Comparison of ENCODE assay signal across 1 cellular context in the genomic region with DNA sequence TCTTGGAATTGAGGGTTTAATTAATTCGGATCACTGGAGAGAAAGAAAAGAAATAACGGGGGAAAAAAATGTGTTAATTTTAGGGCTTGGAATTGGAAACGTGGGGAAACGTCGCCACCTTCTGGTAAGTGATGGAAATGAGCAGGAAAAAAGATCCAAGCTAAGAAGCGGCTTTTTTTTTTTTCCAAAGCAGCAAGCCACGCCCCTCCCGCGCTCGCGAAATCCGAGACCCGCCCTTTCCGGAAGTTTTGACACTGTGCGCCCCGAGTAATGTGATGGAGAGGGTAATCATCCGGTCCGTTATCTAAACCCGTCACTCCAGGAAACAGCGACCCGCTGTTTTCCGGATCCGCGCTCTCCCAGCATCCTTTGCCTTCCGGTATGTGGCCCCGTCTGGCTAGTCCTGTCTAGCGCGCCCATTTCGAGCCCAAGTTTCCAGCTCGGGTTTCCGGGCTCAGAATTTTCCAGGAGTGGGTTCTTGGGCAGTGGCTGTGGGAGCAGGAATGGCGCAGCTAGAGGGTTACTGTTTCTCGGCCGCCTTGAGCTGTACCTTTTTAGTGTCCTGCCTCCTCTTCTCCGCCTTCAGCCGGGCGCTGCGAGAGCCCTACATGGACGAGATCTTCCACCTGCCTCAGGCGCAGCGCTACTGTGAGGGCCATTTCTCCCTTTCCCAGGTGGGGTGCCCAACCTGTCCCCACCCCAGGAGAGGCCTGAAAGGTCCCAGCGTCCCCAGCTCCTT.
TF ChIP-seq lines count a peak whose summit lies in the region.

A gene with protein sequence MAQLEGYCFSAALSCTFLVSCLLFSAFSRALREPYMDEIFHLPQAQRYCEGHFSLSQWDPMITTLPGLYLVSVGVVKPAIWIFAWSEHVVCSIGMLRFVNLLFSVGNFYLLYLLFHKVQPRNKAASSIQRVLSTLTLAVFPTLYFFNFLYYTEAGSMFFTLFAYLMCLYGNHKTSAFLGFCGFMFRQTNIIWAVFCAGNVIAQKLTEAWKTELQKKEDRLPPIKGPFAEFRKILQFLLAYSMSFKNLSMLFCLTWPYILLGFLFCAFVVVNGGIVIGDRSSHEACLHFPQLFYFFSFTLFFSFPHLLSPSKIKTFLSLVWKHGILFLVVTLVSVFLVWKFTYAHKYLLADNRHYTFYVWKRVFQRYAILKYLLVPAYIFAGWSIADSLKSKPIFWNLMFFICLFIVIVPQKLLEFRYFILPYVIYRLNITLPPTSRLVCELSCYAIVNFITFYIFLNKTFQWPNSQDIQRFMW (plus strand): TSS at position 384 of the 739 bp plus-strand sequence. CDS start 120 bp downstream, at position 504.

TF ChIP-seq in Ishikawa, 13 proteins besides CTCF, POLR2A, EP300 and RAD21 (continued from another document):
- TF ChIP-seq, protein P1, sequence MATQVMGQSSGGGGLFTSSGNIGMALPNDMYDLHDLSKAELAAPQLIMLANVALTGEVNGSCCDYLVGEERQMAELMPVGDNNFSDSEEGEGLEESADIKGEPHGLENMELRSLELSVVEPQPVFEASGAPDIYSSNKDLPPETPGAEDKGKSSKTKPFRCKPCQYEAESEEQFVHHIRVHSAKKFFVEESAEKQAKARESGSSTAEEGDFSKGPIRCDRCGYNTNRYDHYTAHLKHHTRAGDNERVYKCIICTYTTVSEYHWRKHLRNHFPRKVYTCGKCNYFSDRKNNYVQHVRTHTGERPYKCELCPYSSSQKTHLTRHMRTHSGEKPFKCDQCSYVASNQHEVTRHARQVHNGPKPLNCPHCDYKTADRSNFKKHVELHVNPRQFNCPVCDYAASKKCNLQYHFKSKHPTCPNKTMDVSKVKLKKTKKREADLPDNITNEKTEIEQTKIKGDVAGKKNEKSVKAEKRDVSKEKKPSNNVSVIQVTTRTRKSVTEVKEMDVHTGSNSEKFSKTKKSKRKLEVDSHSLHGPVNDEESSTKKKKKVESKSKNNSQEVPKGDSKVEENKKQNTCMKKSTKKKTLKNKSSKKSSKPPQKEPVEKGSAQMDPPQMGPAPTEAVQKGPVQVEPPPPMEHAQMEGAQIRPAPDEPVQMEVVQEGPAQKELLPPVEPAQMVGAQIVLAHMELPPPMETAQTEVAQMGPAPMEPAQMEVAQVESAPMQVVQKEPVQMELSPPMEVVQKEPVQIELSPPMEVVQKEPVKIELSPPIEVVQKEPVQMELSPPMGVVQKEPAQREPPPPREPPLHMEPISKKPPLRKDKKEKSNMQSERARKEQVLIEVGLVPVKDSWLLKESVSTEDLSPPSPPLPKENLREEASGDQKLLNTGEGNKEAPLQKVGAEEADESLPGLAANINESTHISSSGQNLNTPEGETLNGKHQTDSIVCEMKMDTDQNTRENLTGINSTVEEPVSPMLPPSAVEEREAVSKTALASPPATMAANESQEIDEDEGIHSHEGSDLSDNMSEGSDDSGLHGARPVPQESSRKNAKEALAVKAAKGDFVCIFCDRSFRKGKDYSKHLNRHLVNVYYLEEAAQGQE (IDR thresholded peaks at IDR 0.05; ENCODE audit: low read depth) = no peak
- TF ChIP-seq NFIC (IDR thresholded peaks at IDR 0.05) (no peak), EGR1 (IDR thresholded peaks at IDR 0.05) (no peak), TAF1 (IDR thresholded peaks at IDR 0.05; ENCODE audit: low read depth) (peak; percentile 80), TCF12 (IDR thresholded peaks at IDR 0.05; ENCODE audit: low read depth) (peak; percentile 85), ZBTB7A (IDR thresholded peaks at IDR 0.05; ENCODE audit: low read depth) (no peak), CEBPB (IDR thresholded peaks at IDR 0.05) (peak; percentile 44; the same call in 1 of the 2 replicates)
